In genomic region chr22:28896611-28897010, GRCh38 we compare ENCODE assay signal across 1 cellular context.
TF ChIP-seq lines count a peak whose summit lies in the region.

No MANE protein-coding gene starts in this region.

TF ChIP-seq in H1, 55 proteins besides CTCF, POLR2A, EP300 and RAD21 (continued from another document):
- TF ChIP-seq BRCA1 (IDR thresholded peaks at IDR 0.05; ENCODE audit: low read depth, low read length) (no peak), CEBPB (IDR thresholded peaks at IDR 0.05; ENCODE audit: low read depth, low read length) (0 out of 2 replicates have a peak, but pooled peaks have one; percentile 36)
